In the genomic region with DNA sequence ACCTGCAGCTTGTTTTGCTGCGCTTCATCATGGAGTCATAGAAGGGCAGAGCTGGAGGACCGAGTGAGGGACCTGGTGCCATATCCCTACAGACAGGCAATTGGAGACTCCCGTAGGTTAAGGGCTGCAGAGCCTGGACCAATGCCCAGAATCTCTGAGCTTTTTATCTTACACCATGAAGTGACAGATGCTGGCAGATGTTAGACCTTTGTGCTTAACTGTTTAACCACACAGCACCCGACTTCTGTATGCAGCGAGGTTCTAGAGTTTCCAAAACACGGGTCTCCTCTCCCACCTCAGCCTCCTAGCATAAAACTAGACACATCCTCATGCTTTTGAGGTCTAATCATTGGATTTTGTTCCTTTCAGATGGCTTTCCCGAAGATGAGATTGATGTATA, we compare ENCODE assay signal across 9 cellular contexts. TPM values are rescaled to one million over a fixed set of nuclear protein-coding genes. Genes with fewer than 3 reads are reported as not detected.
A peak's percentile ranks its signal among the peaks of the same experiment; 100 is the strongest.
DNase-seq lines count a peak whose midpoint lies in the region; ATAC-seq and TF ChIP-seq lines count a peak whose summit lies in the region.
"Had no signal": no experiment of that assay in that cellular context is flagged by ENCODE, and none has a peak within 500 bp of the region (broad histone marks: within the 10 kb centered on the region; RNA-seq: fewer than 3 reads in every experiment).

No MANE protein-coding gene starts in this region.

- H3K9me3 ChIP-seq in PC-3 (ENCODE audit: low read length) (no peaks in the 10 kb centered on the region), heart left ventricle (no peaks in the 10 kb centered on the region), transverse colon (no peaks in the 10 kb centered on the region)

- no peak for TF ChIP-seq POLR2A in heart left ventricle (IDR thresholded peaks at IDR 0.05)
- TF ChIP-seq POLR2A in transverse colon (IDR thresholded peaks at IDR 0.05): no peak

- H3K9me2 ChIP-seq in PC-3 (replicated peaks; ENCODE audit: low read length): no peaks in the 10 kb centered on the region

- CTCF ChIA-PET in PC-3 (lab: Charles Lee): no interaction called here
- CTCF ChIA-PET in activated CD8-positive, alpha-beta memory T cell treated with anti-CD3 and anti-CD28 coated beads, Interleukin-2, amount 10 ng/mL, durations not matched to agents 7 days and 5 days (lab: Charles Lee): no interaction called here

- H4K20me1 ChIP-seq in PC-3 (ENCODE audit: low read length): no peaks in the 10 kb centered on the region

- peak overlapping the region; percentile 67 for H3K4me2 ChIP-seq in PC-3 (ENCODE audit: low read length)

- 5 to 12% (median 6%) methylated on average over 7 of the region's 7 CpGs for WGBS in heart left ventricle, 4 donors
- 11% methylated on average over 7 of the region's 7 CpGs; no CpG with 5 or more reads in 1 of the 2 donors for WGBS in transverse colon (ENCODE audit: low coverage in 1 of 2), 2 donors

- H3K4me3 Mint-ChIP-seq in activated CD8-positive, alpha-beta memory T cell treated with anti-CD3 and anti-CD28 coated beads, Interleukin-2, amount 10 ng/mL, durations not matched to agents 7 days and 5 days: no peak overlapping the region
- H3K4me3 Mint-ChIP-seq: naive thymus-derived CD4-positive, alpha-beta T cell had no signal

- no peak overlapping the region for H3K9ac ChIP-seq in PC-3 (ENCODE audit: low read length)

- ATAC-seq in PC-3: peak; percentile 53
- ATAC-seq in heart left ventricle: peak; percentile 74 to 86 (median 76)
- ATAC-seq in activated CD8-positive, alpha-beta memory T cell treated with anti-CD3 and anti-CD28 coated beads, Interleukin-2, amount 10 ng/mL, durations not matched to agents 7 days and 5 days: no peak
- ATAC-seq: naive thymus-derived CD4-positive, alpha-beta T cell had no signal

- intact Hi-C loops in PC-3 (cut with micrococcal nuclease): no loop called here
- intact Hi-C loops in heart left ventricle (cut with DNase I): loop anchor here in 1 of 10 donors (1.0 kb wide), 1 partner anchor 16 kb away; no protein-coding TSS in a partner anchor
- intact Hi-C loops in transverse colon (cut with DNase I; ENCODE audit: low total_unique reads): no loop called here

- TF ChIP-seq CTCF in PC-3 (conservative IDR thresholded peaks at IDR 0.05; ENCODE audit: low read depth, low read length) (no peak), heart left ventricle (IDR thresholded peaks at IDR 0.05) (no peak), transverse colon (IDR thresholded peaks at IDR 0.05) (no peak)

- H3K79me2 ChIP-seq in PC-3 (ENCODE audit: low read length): no peaks in the 10 kb centered on the region

- peaks cover 2% of the 10 kb centered on the region for H3K9me3 Mint-ChIP-seq in activated CD8-positive, alpha-beta memory T cell treated with anti-CD3 and anti-CD28 coated beads, Interleukin-2, amount 10 ng/mL, durations not matched to agents 7 days and 5 days (ENCODE audit: low read depth)

- BruUV-seq in PC-3 (replicated peaks; lab: Mats Ljungman, UMichigan): no TSS peak

- H3F3A ChIP-seq in PC-3 (ENCODE audit: low read length, unreplicated experiment): no peaks in the 10 kb centered on the region

- no peak overlapping the region for H3K27ac ChIP-seq in PC-3 (ENCODE audit: low read length)
- peak overlapping the region in 10 of 12 donors; percentile 20 to 87 (median 54) for H3K27ac ChIP-seq in heart left ventricle
- H3K27ac ChIP-seq in transverse colon: peak overlapping the region; percentile 63 to 71 (median 67)

- POLR2A ChIA-PET in PC-3 (lab: Charles Lee; ENCODE audit: unreplicated experiment): no interaction called here

- no peak for TF ChIP-seq EP300 in transverse colon (IDR thresholded peaks at IDR 0.05; ENCODE audit: low read depth)

- H3K36me3 Mint-ChIP-seq in activated CD8-positive, alpha-beta memory T cell treated with anti-CD3 and anti-CD28 coated beads, Interleukin-2, amount 10 ng/mL, durations not matched to agents 7 days and 5 days: no peaks in the 10 kb centered on the region
- H3K36me3 Mint-ChIP-seq: naive thymus-derived CD4-positive, alpha-beta T cell had no signal

- DNase-seq in NCI-H524 (lab: John Stamatoyannopoulos, UW) (peak; percentile 33 to 81), NCI-H524 treated with DMSO at 0.1 percent for 48 hours (lab: John Stamatoyannopoulos, UW) (no peak), PC-3 (peak; percentile 25), heart left ventricle (peak in 4 of 5 donors; percentile 55 to 65 (median 62)), transverse colon (peak; percentile 57), SIG-M5 treated with dmso at 0.1 percent for 504 hours (lab: John Stamatoyannopoulos, UW; ENCODE audit: unreplicated experiment) (no peak), NCI-H1048 (lab: John Stamatoyannopoulos, UW) (no peak)
- no peak for DNase-seq in activated CD8-positive, alpha-beta memory T cell treated with anti-CD3 and anti-CD28 coated beads, Interleukin-2, amount 10 ng/mL, durations not matched to agents 7 days and 5 days
- DNase-seq: naive thymus-derived CD4-positive, alpha-beta T cell had no signal

- H3K27me3 ChIP-seq in PC-3 (ENCODE audit: low read length) (no peaks in the 10 kb centered on the region), heart left ventricle (no peaks in the 10 kb centered on the region), transverse colon (no peaks in the 10 kb centered on the region)

- no peak overlapping the region for H3K27ac Mint-ChIP-seq in activated CD8-positive, alpha-beta memory T cell treated with anti-CD3 and anti-CD28 coated beads, Interleukin-2, amount 10 ng/mL, durations not matched to agents 7 days and 5 days
- H3K27ac Mint-ChIP-seq: naive thymus-derived CD4-positive, alpha-beta T cell had no signal

- H2AFZ ChIP-seq in PC-3 (ENCODE audit: low read length): peak overlapping the region; percentile 72

- H3K36me3 ChIP-seq in PC-3 (ENCODE audit: low read depth, low read length) (no peaks in the 10 kb centered on the region), heart left ventricle (no peaks in the 10 kb centered on the region), transverse colon (no peaks in the 10 kb centered on the region)

- no peaks in the 10 kb centered on the region for H3K4me1 Mint-ChIP-seq in activated CD8-positive, alpha-beta memory T cell treated with anti-CD3 and anti-CD28 coated beads, Interleukin-2, amount 10 ng/mL, durations not matched to agents 7 days and 5 days

- peaks cover 3% of the 10 kb centered on the region for H3K27me3 Mint-ChIP-seq in activated CD8-positive, alpha-beta memory T cell treated with anti-CD3 and anti-CD28 coated beads, Interleukin-2, amount 10 ng/mL, durations not matched to agents 7 days and 5 days

- H3K4me1 ChIP-seq in PC-3 (ENCODE audit: insufficient read depth, low read length) (peaks cover 10% of the 10 kb centered on the region), heart left ventricle (peaks cover 0 to 16% (median 10%) of the 10 kb centered on the region in 12 donors), transverse colon (peaks cover 8 to 40% (median 20%) of the 10 kb centered on the region in 4 donors)

- H3K4me3 ChIP-seq in PC-3 (ENCODE audit: low read length) (no peak overlapping the region; the same call in 1 of the 2 replicates), heart left ventricle (peak overlapping the region in 9 of 12 donors; percentile 6 to 46 (median 27)), transverse colon (peak overlapping the region in 1 of 4 donors; percentile 17)

- in situ Hi-C loops in transverse colon (cut with MboI; ENCODE audit: low pct_ligation_motif_present in 1 of 4, low pct_unique_long_range_greater_than_20kb in 1 of 4, low sequenced_read_pairs in 3 of 4): no loop called here

RNA-seq across cellular contexts. Expression of gene B3GALT5, which starts 47.5 kb away (rescaled TPM):
- total RNA-seq in PC-3 (2014; rRNA removed) (0.58 and 1.5 TPM in 2 replicates), heart left ventricle (under 1 TPM in 7 of 9 donors, not detected in 2; 0.02 to 0.71 (median 0.12) TPM), transverse colon (10 to 100 TPM; 31.4 to 81.9 (median 44.0) TPM)
- under 1 TPM; 0.01 to 0.04 TPM for polyA plus RNA-seq in heart left ventricle
- total RNA-seq in activated CD8-positive, alpha-beta memory T cell treated with anti-CD3 and anti-CD28 coated beads, Interleukin-2, amount 10 ng/mL, durations not matched to agents 7 days and 5 days: not detected
- total RNA-seq: naive thymus-derived CD4-positive, alpha-beta T cell had no signal
- polyA plus RNA-seq: naive thymus-derived CD4-positive, alpha-beta T cell had no signal

Comparison
In these comparisons a context has a peak if more than half of its experiments do, and no peak if none do; other contexts are left out.
1. DNase-seq: peak in NCI-H524 (2 of 2), PC-3 (single experiment), heart left ventricle (4 of 5) and transverse colon (single experiment); none in NCI-H524 treated with DMSO at 0.1 percent for 48 hours (single experiment), SIG-M5 treated with dmso at 0.1 percent for 504 hours (single experiment), activated CD8-positive, alpha-beta memory T cell treated with anti-CD3 and anti-CD28 coated beads, Interleukin-2, amount 10 ng/mL, durations not matched to agents 7 days and 5 days (single experiment) and NCI-H1048 (single experiment).
2. RNA of gene B3GALT5, which starts 47.5 kb away (total RNA-seq): 31.4 to 81.9 TPM in transverse colon; 0.58 to 1.5 TPM in PC-3, 0.02 to 0.71 TPM in heart left ventricle and not detected in activated CD8-positive, alpha-beta memory T cell treated with anti-CD3 and anti-CD28 coated beads, Interleukin-2, amount 10 ng/mL, durations not matched to agents 7 days and 5 days; every median in the first group is over 10 times any median in the second.